1 cellular context compared by ENCODE assay signal in genomic region chr6:121309768-121310473, GRCh38.
TF ChIP-seq lines count a peak whose summit lies in the region.

No MANE protein-coding gene starts in this region.

TF ChIP-seq in IMR-90, 13 proteins besides CTCF, POLR2A, EP300 and RAD21:
- TF ChIP-seq FOS (IDR thresholded peaks at IDR 0.05; ENCODE audit: low read depth, low read length), result no peak
- TF ChIP-seq CEBPB (IDR thresholded peaks at IDR 0.05; ENCODE audit: low read depth, low read length), result peak; percentile 61; the same call in 1 of the 2 replicates
- no peak for TF ChIP-seq USF2 (IDR thresholded peaks at IDR 0.05; ENCODE audit: low read depth, low read length)
